Comparison of ENCODE assay signal across 25 cellular contexts in genomic region chr3:59699648-59700320, GRCh38.
"Had no signal": no experiment of that assay in that cellular context is flagged by ENCODE, and none has a peak within 500 bp of the region (broad histone marks: within the 10 kb centered on the region; RNA-seq: fewer than 3 reads in every experiment).

No MANE protein-coding gene starts in this region.

- DNase-seq: activated CD4-positive, alpha-beta T cell treated with anti-CD3 and anti-CD28 coated beads, Interleukin-2, amount 10 ng/mL, durations not matched to agents 24 days and 14 days; activated CD4-positive, alpha-beta T cell treated with anti-CD3 and anti-CD28 coated beads, Interleukin-2, amount 50 U/mL, for 4 hours; activated CD8-positive, alpha-beta T cell treated with anti-CD3 and anti-CD28 coated beads for 36 hours; activated gamma-delta T cell; activated naive CD4-positive, alpha-beta T cell treated with Interleukin-2 at 50 U/mL for 16 hours; activated naive CD8-positive, alpha-beta T cell treated with anti-CD3 and anti-CD28 coated beads, Interleukin-2, amount 10 ng/mL, durations not matched to agents 7 days and 5 days; activated T-cell treated with anti-CD3 and anti-CD28 coated beads, Interleukin-2, amount 50 U/mL, for 24 hours; adrenal gland; body of pancreas; MM.1S; MV-4-11; NCI-H1092; NCI-H1436 treated with DMSO at 0.1 percent for 48 hours; NCI-H1694 treated with DMSO at 0.1 percent for 48 hours; NCI-H2029; NCI-H510A; NCI-H526; NCI-H748 treated with DMSO at 0.1 percent for 48 hours; PC-9; SHP77; SJCRH30; SK-N-SH had no signal

- H3K4me3 ChIP-seq: adrenal gland, body of pancreas, breast epithelium, PC-9, SJCRH30 had no signal

- H3K36me3 ChIP-seq: adrenal gland, breast epithelium, SJCRH30 had no signal

- H3K9me3 ChIP-seq: adrenal gland, body of pancreas, breast epithelium, SJCRH30, SK-N-SH had no signal

- H3K4me1 ChIP-seq: adrenal gland, body of pancreas, breast epithelium, SJCRH30 had no signal

- H3K27me3 ChIP-seq: adrenal gland, body of pancreas, breast epithelium, SJCRH30 had no signal

- ATAC-seq: activated CD8-positive, alpha-beta T cell treated with anti-CD3 and anti-CD28 coated beads for 36 hours; body of pancreas had no signal

- H3K27ac ChIP-seq: adrenal gland, body of pancreas, breast epithelium, KMS-11, PC-9, RWPE1, SJCRH30 had no signal
